In genomic region chr7:56686276-56686859, GRCh38 we compare ENCODE assay signal across 3 cellular contexts.
TF ChIP-seq lines count a peak whose summit lies in the region.

No MANE protein-coding gene starts in this region.

TF ChIP-seq in liver, 16 proteins besides CTCF, POLR2A, EP300 and RAD21:
- TF ChIP-seq, protein P1, sequence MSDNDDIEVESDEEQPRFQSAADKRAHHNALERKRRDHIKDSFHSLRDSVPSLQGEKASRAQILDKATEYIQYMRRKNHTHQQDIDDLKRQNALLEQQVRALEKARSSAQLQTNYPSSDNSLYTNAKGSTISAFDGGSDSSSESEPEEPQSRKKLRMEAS (IDR thresholded peaks at IDR 0.05): no peak
- TF ChIP-seq TAF1 (conservative IDR thresholded peaks at IDR 0.05) (no peak), ATF3 (IDR thresholded peaks at IDR 0.05) (no peak), RXRA (IDR thresholded peaks at IDR 0.05) (no peak), SP1 (IDR thresholded peaks at IDR 0.05) (no peak), FOXA2 (IDR thresholded peaks at IDR 0.05) (no peak), YY1 (IDR thresholded peaks at IDR 0.05) (no peak)

TF ChIP-seq in HepG2, 621 proteins besides CTCF, POLR2A, EP300 and RAD21:
- TF ChIP-seq KLF9 (CRISPR knock-in tag; IDR thresholded peaks at IDR 0.05; ENCODE audit: low read depth) (no peak), SMC3 (IDR thresholded peaks at IDR 0.05; ENCODE audit: low read length) (no peak)

TF ChIP-seq in GM12878, 131 proteins besides CTCF, POLR2A, EP300 and RAD21:
- TF ChIP-seq CHD1 (IDR thresholded peaks at IDR 0.05; ENCODE audit: low read depth, low read length) (no peak), ASH2L (IDR thresholded peaks at IDR 0.05; ENCODE audit: borderline replicate concordance, low read depth) (no peak), ZNF274 (IDR thresholded peaks at IDR 0.05; ENCODE audit: insufficient read depth, insufficient read length) (peak; percentile 59), SKIL (IDR thresholded peaks at IDR 0.05; ENCODE audit: low read depth, poor library complexity, severe bottlenecking) (no peak), MTA3 (IDR thresholded peaks at IDR 0.05; ENCODE audit: borderline replicate concordance, low read length) (no peak)
